ENCODE assay signal across 1 cellular context in the genomic region with DNA sequence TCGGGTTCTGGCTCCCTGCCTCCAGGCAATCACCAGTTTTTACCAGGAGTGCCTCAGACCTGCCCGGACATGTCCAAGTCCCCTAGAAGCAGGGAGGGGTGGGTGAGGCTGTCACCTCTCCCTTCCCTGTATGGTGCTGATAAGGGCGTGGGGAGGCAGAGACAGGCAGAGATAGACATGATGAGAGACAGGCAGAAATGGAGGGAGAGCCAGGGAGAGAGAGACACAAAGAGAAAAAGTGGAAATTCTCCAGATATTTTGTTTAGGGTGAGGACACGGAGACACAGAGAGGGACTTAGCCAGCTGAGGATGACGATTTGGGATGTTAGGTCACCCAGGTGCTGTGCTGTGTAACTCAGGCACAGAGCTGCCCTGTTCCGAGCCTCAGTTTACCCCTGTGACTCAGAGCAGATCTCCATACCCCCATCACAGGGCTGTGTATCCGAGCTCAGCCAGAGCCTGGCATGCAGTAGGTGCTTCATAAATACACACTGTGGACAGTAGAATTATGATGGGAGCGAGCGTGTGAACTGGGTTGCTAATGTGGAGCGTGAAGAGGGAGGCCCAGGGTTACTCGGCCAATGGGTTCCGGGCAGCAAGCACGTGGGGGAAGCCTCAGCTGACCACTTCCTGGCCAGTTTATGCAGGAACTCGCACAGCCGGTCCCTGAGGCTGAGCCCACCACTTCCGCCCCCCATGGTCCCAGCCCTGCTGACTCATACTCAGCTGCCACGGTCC.
TF ChIP-seq lines count a peak whose summit lies in the region.

No MANE protein-coding gene starts in this region.

TF ChIP-seq in HepG2, 621 proteins besides CTCF, POLR2A, EP300 and RAD21 (continued from another document and continues in another):
- TF ChIP-seq, protein P1, sequence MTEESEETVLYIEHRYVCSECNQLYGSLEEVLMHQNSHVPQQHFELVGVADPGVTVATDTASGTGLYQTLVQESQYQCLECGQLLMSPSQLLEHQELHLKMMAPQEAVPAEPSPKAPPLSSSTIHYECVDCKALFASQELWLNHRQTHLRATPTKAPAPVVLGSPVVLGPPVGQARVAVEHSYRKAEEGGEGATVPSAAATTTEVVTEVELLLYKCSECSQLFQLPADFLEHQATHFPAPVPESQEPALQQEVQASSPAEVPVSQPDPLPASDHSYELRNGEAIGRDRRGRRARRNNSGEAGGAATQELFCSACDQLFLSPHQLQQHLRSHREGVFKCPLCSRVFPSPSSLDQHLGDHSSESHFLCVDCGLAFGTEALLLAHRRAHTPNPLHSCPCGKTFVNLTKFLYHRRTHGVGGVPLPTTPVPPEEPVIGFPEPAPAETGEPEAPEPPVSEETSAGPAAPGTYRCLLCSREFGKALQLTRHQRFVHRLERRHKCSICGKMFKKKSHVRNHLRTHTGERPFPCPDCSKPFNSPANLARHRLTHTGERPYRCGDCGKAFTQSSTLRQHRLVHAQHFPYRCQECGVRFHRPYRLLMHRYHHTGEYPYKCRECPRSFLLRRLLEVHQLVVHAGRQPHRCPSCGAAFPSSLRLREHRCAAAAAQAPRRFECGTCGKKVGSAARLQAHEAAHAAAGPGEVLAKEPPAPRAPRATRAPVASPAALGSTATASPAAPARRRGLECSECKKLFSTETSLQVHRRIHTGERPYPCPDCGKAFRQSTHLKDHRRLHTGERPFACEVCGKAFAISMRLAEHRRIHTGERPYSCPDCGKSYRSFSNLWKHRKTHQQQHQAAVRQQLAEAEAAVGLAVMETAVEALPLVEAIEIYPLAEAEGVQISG (CRISPR knock-in tag; IDR thresholded peaks at IDR 0.05): peak; percentile 76
- TF ChIP-seq, protein P2, sequence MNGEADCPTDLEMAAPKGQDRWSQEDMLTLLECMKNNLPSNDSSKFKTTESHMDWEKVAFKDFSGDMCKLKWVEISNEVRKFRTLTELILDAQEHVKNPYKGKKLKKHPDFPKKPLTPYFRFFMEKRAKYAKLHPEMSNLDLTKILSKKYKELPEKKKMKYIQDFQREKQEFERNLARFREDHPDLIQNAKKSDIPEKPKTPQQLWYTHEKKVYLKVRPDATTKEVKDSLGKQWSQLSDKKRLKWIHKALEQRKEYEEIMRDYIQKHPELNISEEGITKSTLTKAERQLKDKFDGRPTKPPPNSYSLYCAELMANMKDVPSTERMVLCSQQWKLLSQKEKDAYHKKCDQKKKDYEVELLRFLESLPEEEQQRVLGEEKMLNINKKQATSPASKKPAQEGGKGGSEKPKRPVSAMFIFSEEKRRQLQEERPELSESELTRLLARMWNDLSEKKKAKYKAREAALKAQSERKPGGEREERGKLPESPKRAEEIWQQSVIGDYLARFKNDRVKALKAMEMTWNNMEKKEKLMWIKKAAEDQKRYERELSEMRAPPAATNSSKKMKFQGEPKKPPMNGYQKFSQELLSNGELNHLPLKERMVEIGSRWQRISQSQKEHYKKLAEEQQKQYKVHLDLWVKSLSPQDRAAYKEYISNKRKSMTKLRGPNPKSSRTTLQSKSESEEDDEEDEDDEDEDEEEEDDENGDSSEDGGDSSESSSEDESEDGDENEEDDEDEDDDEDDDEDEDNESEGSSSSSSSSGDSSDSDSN (CRISPR knock-in tag; IDR thresholded peaks at IDR 0.05): peak; percentile 26; the same call in 1 of the 2 replicates
- no peak for TF ChIP-seq ZNF10 (CRISPR knock-in tag; IDR thresholded peaks at IDR 0.05; ENCODE audit: borderline replicate concordance, low read depth)
- TF ChIP-seq, protein P3, sequence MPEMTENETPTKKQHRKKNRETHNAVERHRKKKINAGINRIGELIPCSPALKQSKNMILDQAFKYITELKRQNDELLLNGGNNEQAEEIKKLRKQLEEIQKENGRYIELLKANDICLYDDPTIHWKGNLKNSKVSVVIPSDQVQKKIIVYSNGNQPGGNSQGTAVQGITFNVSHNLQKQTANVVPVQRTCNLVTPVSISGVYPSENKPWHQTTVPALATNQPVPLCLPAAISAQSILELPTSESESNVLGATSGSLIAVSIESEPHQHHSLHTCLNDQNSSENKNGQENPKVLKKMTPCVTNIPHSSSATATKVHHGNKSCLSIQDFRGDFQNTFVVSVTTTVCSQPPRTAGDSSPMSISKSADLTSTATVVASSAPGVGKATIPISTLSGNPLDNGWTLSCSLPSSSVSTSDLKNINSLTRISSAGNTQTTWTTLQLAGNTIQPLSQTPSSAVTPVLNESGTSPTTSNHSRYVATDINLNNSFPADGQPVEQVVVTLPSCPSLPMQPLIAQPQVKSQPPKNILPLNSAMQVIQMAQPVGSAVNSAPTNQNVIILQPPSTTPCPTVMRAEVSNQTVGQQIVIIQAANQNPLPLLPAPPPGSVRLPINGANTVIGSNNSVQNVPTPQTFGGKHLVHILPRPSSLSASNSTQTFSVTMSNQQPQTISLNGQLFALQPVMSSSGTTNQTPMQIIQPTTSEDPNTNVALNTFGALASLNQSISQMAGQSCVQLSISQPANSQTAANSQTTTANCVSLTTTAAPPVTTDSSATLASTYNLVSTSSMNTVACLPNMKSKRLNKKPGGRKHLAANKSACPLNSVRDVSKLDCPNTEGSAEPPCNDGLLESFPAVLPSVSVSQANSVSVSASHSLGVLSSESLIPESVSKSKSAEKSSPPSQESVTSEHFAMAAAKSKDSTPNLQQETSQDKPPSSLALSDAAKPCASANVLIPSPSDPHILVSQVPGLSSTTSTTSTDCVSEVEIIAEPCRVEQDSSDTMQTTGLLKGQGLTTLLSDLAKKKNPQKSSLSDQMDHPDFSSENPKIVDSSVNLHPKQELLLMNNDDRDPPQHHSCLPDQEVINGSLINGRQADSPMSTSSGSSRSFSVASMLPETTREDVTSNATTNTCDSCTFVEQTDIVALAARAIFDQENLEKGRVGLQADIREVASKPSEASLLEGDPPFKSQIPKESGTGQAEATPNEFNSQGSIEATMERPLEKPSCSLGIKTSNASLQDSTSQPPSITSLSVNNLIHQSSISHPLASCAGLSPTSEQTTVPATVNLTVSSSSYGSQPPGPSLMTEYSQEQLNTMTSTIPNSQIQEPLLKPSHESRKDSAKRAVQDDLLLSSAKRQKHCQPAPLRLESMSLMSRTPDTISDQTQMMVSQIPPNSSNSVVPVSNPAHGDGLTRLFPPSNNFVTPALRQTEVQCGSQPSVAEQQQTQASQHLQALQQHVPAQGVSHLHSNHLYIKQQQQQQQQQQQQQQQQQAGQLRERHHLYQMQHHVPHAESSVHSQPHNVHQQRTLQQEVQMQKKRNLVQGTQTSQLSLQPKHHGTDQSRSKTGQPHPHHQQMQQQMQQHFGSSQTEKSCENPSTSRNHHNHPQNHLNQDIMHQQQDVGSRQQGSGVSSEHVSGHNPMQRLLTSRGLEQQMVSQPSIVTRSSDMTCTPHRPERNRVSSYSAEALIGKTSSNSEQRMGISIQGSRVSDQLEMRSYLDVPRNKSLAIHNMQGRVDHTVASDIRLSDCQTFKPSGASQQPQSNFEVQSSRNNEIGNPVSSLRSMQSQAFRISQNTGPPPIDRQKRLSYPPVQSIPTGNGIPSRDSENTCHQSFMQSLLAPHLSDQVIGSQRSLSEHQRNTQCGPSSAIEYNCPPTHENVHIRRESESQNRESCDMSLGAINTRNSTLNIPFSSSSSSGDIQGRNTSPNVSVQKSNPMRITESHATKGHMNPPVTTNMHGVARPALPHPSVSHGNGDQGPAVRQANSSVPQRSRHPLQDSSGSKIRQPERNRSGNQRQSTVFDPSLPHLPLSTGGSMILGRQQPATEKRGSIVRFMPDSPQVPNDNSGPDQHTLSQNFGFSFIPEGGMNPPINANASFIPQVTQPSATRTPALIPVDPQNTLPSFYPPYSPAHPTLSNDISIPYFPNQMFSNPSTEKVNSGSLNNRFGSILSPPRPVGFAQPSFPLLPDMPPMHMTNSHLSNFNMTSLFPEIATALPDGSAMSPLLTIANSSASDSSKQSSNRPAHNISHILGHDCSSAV (CRISPR knock-in tag; IDR thresholded peaks at IDR 0.05; ENCODE audit: borderline replicate concordance): no peak
- TF ChIP-seq DNMT3B (CRISPR knock-in tag; conservative IDR thresholded peaks at IDR 0.05): no peak; the same call in 1 of the 2 replicates
- TF ChIP-seq, protein P4, sequence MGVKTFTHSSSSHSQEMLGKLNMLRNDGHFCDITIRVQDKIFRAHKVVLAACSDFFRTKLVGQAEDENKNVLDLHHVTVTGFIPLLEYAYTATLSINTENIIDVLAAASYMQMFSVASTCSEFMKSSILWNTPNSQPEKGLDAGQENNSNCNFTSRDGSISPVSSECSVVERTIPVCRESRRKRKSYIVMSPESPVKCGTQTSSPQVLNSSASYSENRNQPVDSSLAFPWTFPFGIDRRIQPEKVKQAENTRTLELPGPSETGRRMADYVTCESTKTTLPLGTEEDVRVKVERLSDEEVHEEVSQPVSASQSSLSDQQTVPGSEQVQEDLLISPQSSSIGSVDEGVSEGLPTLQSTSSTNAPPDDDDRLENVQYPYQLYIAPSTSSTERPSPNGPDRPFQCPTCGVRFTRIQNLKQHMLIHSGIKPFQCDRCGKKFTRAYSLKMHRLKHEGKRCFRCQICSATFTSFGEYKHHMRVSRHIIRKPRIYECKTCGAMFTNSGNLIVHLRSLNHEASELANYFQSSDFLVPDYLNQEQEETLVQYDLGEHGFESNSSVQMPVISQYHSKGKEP (CRISPR knock-in tag; IDR thresholded peaks at IDR 0.05): no peak
- TF ChIP-seq SNAPC2 (CRISPR knock-in tag; IDR thresholded peaks at IDR 0.05): no peak; the same call in 1 of the 2 replicates
- TF ChIP-seq FOXA3 (CRISPR knock-in tag; IDR thresholded peaks at IDR 0.05): peak; percentile 69
- peak; percentile 87 for TF ChIP-seq RXRB (CRISPR knock-in tag; IDR thresholded peaks at IDR 0.05; ENCODE audit: borderline replicate concordance)
- peak; percentile 15; the same call in 1 of the 2 replicates for TF ChIP-seq ZNF3 (CRISPR knock-in tag; IDR thresholded peaks at IDR 0.05)
- TF ChIP-seq HDAC1 (CRISPR knock-in tag; IDR thresholded peaks at IDR 0.05): peak; percentile 76; the same call in 1 of the 2 replicates
- TF ChIP-seq KMT2B (CRISPR knock-in tag; IDR thresholded peaks at IDR 0.05): no peak
- no peak for TF ChIP-seq HNRNPH1 (optimal IDR thresholded peaks at IDR 0.05; ENCODE audit: low read depth, low read length)
- no peak for TF ChIP-seq U2AF1 (optimal IDR thresholded peaks at IDR 0.05; ENCODE audit: low read depth, low read length)
- TF ChIP-seq, protein P5, sequence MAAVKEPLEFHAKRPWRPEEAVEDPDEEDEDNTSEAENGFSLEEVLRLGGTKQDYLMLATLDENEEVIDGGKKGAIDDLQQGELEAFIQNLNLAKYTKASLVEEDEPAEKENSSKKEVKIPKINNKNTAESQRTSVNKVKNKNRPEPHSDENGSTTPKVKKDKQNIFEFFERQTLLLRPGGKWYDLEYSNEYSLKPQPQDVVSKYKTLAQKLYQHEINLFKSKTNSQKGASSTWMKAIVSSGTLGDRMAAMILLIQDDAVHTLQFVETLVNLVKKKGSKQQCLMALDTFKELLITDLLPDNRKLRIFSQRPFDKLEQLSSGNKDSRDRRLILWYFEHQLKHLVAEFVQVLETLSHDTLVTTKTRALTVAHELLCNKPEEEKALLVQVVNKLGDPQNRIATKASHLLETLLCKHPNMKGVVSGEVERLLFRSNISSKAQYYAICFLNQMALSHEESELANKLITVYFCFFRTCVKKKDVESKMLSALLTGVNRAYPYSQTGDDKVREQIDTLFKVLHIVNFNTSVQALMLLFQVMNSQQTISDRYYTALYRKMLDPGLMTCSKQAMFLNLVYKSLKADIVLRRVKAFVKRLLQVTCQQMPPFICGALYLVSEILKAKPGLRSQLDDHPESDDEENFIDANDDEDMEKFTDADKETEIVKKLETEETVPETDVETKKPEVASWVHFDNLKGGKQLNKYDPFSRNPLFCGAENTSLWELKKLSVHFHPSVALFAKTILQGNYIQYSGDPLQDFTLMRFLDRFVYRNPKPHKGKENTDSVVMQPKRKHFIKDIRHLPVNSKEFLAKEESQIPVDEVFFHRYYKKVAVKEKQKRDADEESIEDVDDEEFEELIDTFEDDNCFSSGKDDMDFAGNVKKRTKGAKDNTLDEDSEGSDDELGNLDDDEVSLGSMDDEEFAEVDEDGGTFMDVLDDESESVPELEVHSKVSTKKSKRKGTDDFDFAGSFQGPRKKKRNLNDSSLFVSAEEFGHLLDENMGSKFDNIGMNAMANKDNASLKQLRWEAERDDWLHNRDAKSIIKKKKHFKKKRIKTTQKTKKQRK (IDR thresholded peaks at IDR 0.05; ENCODE audit: low read length): no peak
- TF ChIP-seq ERF (CRISPR knock-in tag; IDR thresholded peaks at IDR 0.05): peak; percentile 78; the same call in 1 of the 2 replicates
- peak in 1 of 2 experiments; percentile 47; a peak in 1 of 4 replicates for TF ChIP-seq KLF16 (CRISPR knock-in tag; IDR thresholded peaks at IDR 0.05)
- TF ChIP-seq ZNF138 (CRISPR knock-in tag; IDR thresholded peaks at IDR 0.05; ENCODE audit: low read depth): no peak
- TF ChIP-seq ZNF850 (CRISPR knock-in tag; conservative IDR thresholded peaks at IDR 0.05): no peak
- TF ChIP-seq RFXANK (CRISPR knock-in tag; IDR thresholded peaks at IDR 0.05): no peak
- TF ChIP-seq CBX2 (IDR thresholded peaks at IDR 0.05; ENCODE audit: low read depth, low read length): no peak
- TF ChIP-seq CBX2 (CRISPR knock-in tag; IDR thresholded peaks at IDR 0.05; ENCODE audit: low read depth): no peak
- peak; percentile 92 for TF ChIP-seq SPEN (CRISPR knock-in tag; IDR thresholded peaks at IDR 0.05; ENCODE audit: low read depth)
- TF ChIP-seq ZBTB7A (CRISPR knock-in tag; IDR thresholded peaks at IDR 0.05): peak; percentile 85
- TF ChIP-seq, protein P6, sequence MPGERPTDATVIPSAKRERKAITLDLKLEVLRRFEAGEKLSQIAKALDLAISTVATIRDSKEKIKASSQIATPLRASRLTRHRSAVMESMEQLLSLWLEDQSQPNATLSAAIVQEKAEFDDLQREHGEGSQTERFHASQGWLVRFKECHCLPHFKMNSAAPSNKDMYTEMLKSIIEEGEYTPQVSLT (CRISPR knock-in tag; IDR thresholded peaks at IDR 0.05; ENCODE audit: borderline replicate concordance, low read depth): no peak
- TF ChIP-seq HNF4G (IDR thresholded peaks at IDR 0.05; ENCODE audit: borderline replicate concordance, low read depth, low read length): no peak
- no peak; the same call in 1 of the 2 replicates for TF ChIP-seq HNF4G (CRISPR knock-in tag; IDR thresholded peaks at IDR 0.05; ENCODE audit: borderline replicate concordance, low read depth)
- no peak for TF ChIP-seq ZNF234 (CRISPR knock-in tag; conservative IDR thresholded peaks at IDR 0.05)
- TF ChIP-seq ZFX (CRISPR knock-in tag; IDR thresholded peaks at IDR 0.05; ENCODE audit: low read depth): no peak
- TF ChIP-seq ADNP (CRISPR knock-in tag; IDR thresholded peaks at IDR 0.05): peak; percentile 59; the same call in 1 of the 2 replicates
- TF ChIP-seq SALL2 (CRISPR knock-in tag; IDR thresholded peaks at IDR 0.05): peak; percentile 68
